ENCODE assay signal across 10 cellular contexts in the genomic region with DNA sequence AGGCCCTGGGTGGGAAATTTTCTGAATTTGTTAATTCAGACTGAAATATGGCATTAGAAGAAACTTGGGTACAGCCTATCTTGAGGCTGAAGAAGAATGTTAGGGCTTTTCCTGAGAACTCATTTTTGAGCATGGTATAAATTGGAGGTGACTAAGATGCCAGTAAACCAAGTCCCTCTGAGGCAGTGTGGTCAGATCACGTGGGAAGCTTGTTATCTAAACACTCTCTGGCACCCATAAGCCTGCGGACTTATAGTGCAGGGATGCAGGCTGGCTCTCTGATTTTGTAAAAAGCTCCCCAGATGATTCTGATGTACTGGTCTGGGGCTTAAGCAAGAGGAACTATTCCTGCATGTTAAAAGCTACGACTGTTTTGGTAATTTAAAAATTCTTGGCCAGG. TPM values are rescaled to one million over a fixed set of nuclear protein-coding genes. Genes with fewer than 3 reads are reported as not detected.
DNase-seq lines count a peak whose midpoint lies in the region; ATAC-seq and TF ChIP-seq lines count a peak whose summit lies in the region.
"Had no signal": no experiment of that assay in that cellular context is flagged by ENCODE, and none has a peak within 500 bp of the region (broad histone marks: within the 10 kb centered on the region; RNA-seq: fewer than 3 reads in every experiment).

No MANE protein-coding gene starts in this region.

- no peak for TF ChIP-seq CTCF in smooth muscle cell (IDR thresholded peaks at IDR 0.05; ENCODE audit: borderline replicate concordance, insufficient read depth, poor library complexity, severe bottlenecking)

- H3K4me1 ChIP-seq in smooth muscle cell (ENCODE audit: low read depth) = peaks cover 24% of the 10 kb centered on the region

- H3K36me3 Mint-ChIP-seq in activated T-cell treated with anti-CD3 and anti-CD28 coated beads, Interleukin-2, amount 50 U/mL, for 24 hours (ENCODE audit: low read depth) = peaks cover 59% of the 10 kb centered on the region
- H3K36me3 Mint-ChIP-seq in effector memory CD8-positive, alpha-beta T cell (ENCODE audit: insufficient read depth) = peaks cover 16% of the 10 kb centered on the region

- peak overlapping the region; percentile 79 for H3K27ac Mint-ChIP-seq in activated T-cell treated with anti-CD3 and anti-CD28 coated beads, Interleukin-2, amount 50 U/mL, for 24 hours
- H3K27ac Mint-ChIP-seq in effector memory CD8-positive, alpha-beta T cell = peak overlapping the region; percentile 88 to 91

- no peaks in the 10 kb centered on the region for H3K9me3 Mint-ChIP-seq in activated T-cell treated with anti-CD3 and anti-CD28 coated beads, Interleukin-2, amount 50 U/mL, for 24 hours
- H3K9me3 Mint-ChIP-seq in effector memory CD8-positive, alpha-beta T cell = no peaks in the 10 kb centered on the region

- no peaks in the 10 kb centered on the region for H3K27me3 Mint-ChIP-seq in activated T-cell treated with anti-CD3 and anti-CD28 coated beads, Interleukin-2, amount 50 U/mL, for 24 hours
- no peaks in the 10 kb centered on the region for H3K27me3 Mint-ChIP-seq in effector memory CD8-positive, alpha-beta T cell

- ATAC-seq in effector memory CD8-positive, alpha-beta T cell (replicated peaks) = peak; percentile 52

- H3K4me2 ChIP-seq in smooth muscle cell = peak overlapping the region; percentile 53

- no peak overlapping the region for H3K4me3 Mint-ChIP-seq in activated T-cell treated with anti-CD3 and anti-CD28 coated beads, Interleukin-2, amount 50 U/mL, for 24 hours
- peak overlapping the region in 1 of 2 donors; percentile 11 for H3K4me3 Mint-ChIP-seq in effector memory CD8-positive, alpha-beta T cell

- no peak overlapping the region for H3K4me3 ChIP-seq in smooth muscle cell

- DNase-seq in activated T-cell treated with anti-CD3 and anti-CD28 coated beads, Interleukin-2, amount 50 U/mL, for 24 hours = no peak
- DNase-seq in activated T-cell treated with anti-CD3 and anti-CD28 coated beads, Interleukin-2, amount 50 U/mL, for 1 hour = no peak
- DNase-seq in OCI-M1 (lab: John Stamatoyannopoulos, UW) = peak; percentile 79
- peak in 1 of 3 experiments; percentile 4 for DNase-seq in effector memory CD8-positive, alpha-beta T cell
- no peak for DNase-seq in smooth muscle cell (lab: John Stamatoyannopoulos, UW; ENCODE audit: unreplicated experiment)
- DNase-seq in iPS-NIHi7 (ENCODE audit: extremely low spot score) = no peak
- DNase-seq in mesenteric fat pad (ENCODE audit: low spot score) = no peak
- no peak for DNase-seq in activated CD8-positive, alpha-beta memory T cell treated with anti-CD3 and anti-CD28 coated beads, Interleukin-2, amount 50 U/mL, for 4 hours
- DNase-seq: NCI-H1930 had no signal

- peaks cover 67% of the 10 kb centered on the region for H3K4me1 Mint-ChIP-seq in activated T-cell treated with anti-CD3 and anti-CD28 coated beads, Interleukin-2, amount 50 U/mL, for 24 hours (ENCODE audit: low read depth)
- H3K4me1 Mint-ChIP-seq in effector memory CD8-positive, alpha-beta T cell (ENCODE audit: low read depth in 2 of 2) = peaks cover 38 to 60% of the 10 kb centered on the region in 2 donors

- peaks cover 11% of the 10 kb centered on the region for H3K79me2 ChIP-seq in smooth muscle cell (ENCODE audit: low read depth)

- H3K9ac ChIP-seq in smooth muscle cell (ENCODE audit: low read depth) = no peak overlapping the region

- WGBS in smooth muscle cell (ENCODE audit: low lambda C conversion rate) = 14% methylated on average over 3 of the region's 3 CpGs

- no peaks in the 10 kb centered on the region for H3K9me3 ChIP-seq in smooth muscle cell (replicated peaks; ENCODE audit: low read depth)

- H3K27me3 ChIP-seq in smooth muscle cell (ENCODE audit: low read depth) = no peaks in the 10 kb centered on the region

- H4K20me1 ChIP-seq in smooth muscle cell (ENCODE audit: low read depth) = peaks cover 6% of the 10 kb centered on the region

- no peaks in the 10 kb centered on the region for H3F3A ChIP-seq in smooth muscle cell (ENCODE audit: low read depth)

- H3K27ac ChIP-seq in smooth muscle cell (ENCODE audit: low read depth) = peak overlapping the region; percentile 57
- H3K27ac ChIP-seq: C4-2B had no signal

- no peak overlapping the region for H2AFZ ChIP-seq in smooth muscle cell (ENCODE audit: low read depth)

- peaks cover 1% of the 10 kb centered on the region for H3K36me3 ChIP-seq in smooth muscle cell (ENCODE audit: low read depth)

RNA-seq across cellular contexts. Expression of a gene that starts 34.3 kb away (rescaled TPM):
- total RNA-seq in smooth muscle cell (8.6 and 13.3 TPM in 2 replicates), mesenteric fat pad (95.1 TPM)
- 4.4 and 6.6 TPM in 2 replicates for polyA plus RNA-seq in smooth muscle cell
